26 cellular contexts compared by ENCODE assay signal in genomic region chr12:41656454-41656853, GRCh38.
"Had no signal": no experiment of that assay in that cellular context is flagged by ENCODE, and none has a peak within 500 bp of the region (broad histone marks: within the 10 kb centered on the region; RNA-seq: fewer than 3 reads in every experiment).

No MANE protein-coding gene starts in this region.

- H3K4me2 ChIP-seq: hepatocyte had no signal

- H3K36me3 ChIP-seq: colonic mucosa, esophagus squamous epithelium, gastroesophageal sphincter, heart left ventricle, left lung, lower lobe of right lung had no signal

- H2AFZ ChIP-seq: hepatocyte had no signal

- H3K27ac ChIP-seq: colonic mucosa, epithelial cell of prostate, esophagus squamous epithelium, gastroesophageal sphincter, heart left ventricle, hepatocyte, left lung, lower lobe of right lung had no signal

- H3K79me2 ChIP-seq: hepatocyte had no signal

- H3K4me1 ChIP-seq: colonic mucosa, esophagus squamous epithelium, gastroesophageal sphincter, heart left ventricle, left lung, lower lobe of right lung had no signal

- H3K27me3 ChIP-seq: colonic mucosa, esophagus squamous epithelium, gastroesophageal sphincter, heart left ventricle, hepatocyte, left lung had no signal

- DNase-seq: colonic mucosa; cortex of kidney; effector CD8-positive, alpha-beta T cell; effector memory CD8-positive, alpha-beta T cell; endodermal cell; erythroblast; esophagus squamous epithelium; foreskin fibroblast; foreskin melanocyte; heart left ventricle; hypothalamus; immature natural killer cell; islet precursor cell; left cardiac atrium; left lung; left ventricle myocardium superior; lower lobe of right lung; mesenchymal stem cell; mucosa of descending colon; naive B cell; naive thymus-derived CD8-positive, alpha-beta T cell had no signal

- H3K4me3 ChIP-seq: colonic mucosa, esophagus squamous epithelium, gastroesophageal sphincter, heart left ventricle, hepatocyte, left lung, lower lobe of right lung, mucosa of descending colon had no signal

- FAIRE-seq: endometrium had no signal

- H3K9me3 ChIP-seq: colonic mucosa, esophagus squamous epithelium, left lung, mucosa of descending colon had no signal

- ATAC-seq: effector memory CD8-positive, alpha-beta T cell; esophagus mucosa; gastroesophageal sphincter; heart left ventricle; left cardiac atrium; left lung; left ventricle myocardium superior; lower lobe of right lung; mucosa of descending colon; naive thymus-derived CD8-positive, alpha-beta T cell had no signal
